ENCODE assay signal across 12 cellular contexts in the genomic region with DNA sequence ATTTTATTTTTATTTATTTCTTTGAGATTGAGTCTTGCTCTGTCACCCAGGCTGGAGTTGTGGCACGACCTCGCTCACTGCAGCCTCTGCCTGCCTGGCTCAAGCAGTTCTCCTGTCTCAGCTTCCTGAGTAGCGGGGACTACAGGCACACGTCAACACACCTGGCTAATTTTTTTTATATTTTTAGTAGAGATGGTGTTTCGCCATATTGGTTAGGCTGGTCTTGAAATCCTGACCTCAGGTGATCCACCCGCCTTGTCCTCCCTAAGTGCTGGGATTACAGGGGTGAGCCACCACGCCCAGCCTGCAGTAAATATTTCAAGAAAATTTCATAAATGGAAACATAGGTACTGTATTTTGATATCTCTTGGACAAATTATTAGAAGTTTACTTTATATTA. TPM values are rescaled to one million over a fixed set of nuclear protein-coding genes. Genes with fewer than 3 reads are reported as not detected.
"Had no signal": no experiment of that assay in that cellular context is flagged by ENCODE, and none has a peak within 500 bp of the region (broad histone marks: within the 10 kb centered on the region; RNA-seq: fewer than 3 reads in every experiment).

No MANE protein-coding gene starts in this region.

RNA-seq across cellular contexts. Expression of a gene that starts 43.6 kb away (rescaled TPM):
- total RNA-seq: activated B cell treated with CpG ODN at 0.5 μM for 24 hours; activated CD8-positive, alpha-beta T cell treated with anti-CD3 and anti-CD28 coated beads for 36 hours; activated T-cell treated with anti-CD3 and anti-CD28 coated beads, Interleukin-2, amount 50 U/mL, for 4 hours; activated T-helper 17 cell treated with anti-CD3 and anti-CD28 coated beads, Interleukin-2, amount 50 U/mL, for 72 hours; body of pancreas; chondrocyte; dermis microvascular lymphatic vessel endothelial cell; endothelial cell of umbilical vein; esophagus squamous epithelium; fibroblast of lung; T-helper 17 cell had no signal
- polyA plus RNA-seq: adipose tissue, endothelial cell of umbilical vein, fibroblast of lung had no signal
